10 cellular contexts compared by ENCODE assay signal in the genomic region with DNA sequence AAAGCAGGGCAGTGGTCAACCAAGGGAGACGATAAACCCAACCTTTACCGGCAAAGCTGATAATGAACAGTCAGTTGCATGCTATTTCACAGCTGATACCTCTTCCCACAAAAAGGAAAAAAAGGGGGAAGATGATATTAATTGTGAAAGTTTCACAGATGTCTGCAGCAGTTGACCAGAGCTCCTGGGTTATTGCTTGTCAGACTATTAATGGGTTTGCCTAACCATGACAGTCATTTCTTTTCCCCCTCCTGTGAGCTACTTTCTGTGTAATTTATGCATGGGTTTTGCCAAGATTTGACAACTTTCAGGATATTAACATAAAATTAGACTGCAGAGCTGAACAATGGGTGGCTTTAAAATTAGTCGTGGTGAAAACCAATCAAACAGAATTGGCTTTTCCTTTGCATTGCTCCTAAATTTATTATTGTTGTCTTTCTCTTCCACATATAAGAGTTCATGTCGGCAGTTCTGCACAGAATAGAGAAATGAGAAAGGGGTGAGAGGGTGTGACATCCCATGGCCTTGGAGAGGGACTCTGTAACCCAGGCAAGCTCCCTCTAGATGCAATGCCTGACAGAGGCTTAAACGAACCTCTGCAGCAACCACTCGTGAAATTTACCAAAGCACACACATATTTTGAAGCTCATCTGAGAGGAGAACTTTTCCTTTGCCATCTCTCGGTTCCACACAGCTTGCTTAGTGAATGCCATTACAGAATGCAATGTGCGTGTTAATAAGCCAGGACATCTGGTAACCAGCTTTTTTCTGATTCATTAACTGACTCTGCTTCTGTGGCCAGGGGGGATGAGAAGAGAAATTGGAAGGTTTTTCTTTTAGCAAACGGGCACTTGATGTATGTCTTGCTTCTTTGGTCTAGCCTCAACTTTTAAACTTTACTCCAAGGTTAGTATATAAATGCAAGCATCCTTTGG.
A peak's percentile ranks its signal among the peaks of the same experiment; 100 is the strongest.
DNase-seq lines count a peak whose midpoint lies in the region; ATAC-seq and TF ChIP-seq lines count a peak whose summit lies in the region.
"Had no signal": no experiment of that assay in that cellular context is flagged by ENCODE, and none has a peak within 500 bp of the region (broad histone marks: within the 10 kb centered on the region; RNA-seq: fewer than 3 reads in every experiment).

No MANE protein-coding gene starts in this region.

- H3K27me3 Mint-ChIP-seq in CD14-positive monocyte (ENCODE audit: low read depth in 3 of 3), result no peaks in the 10 kb centered on the region

- H3K4me1 Mint-ChIP-seq in CD14-positive monocyte, result peaks cover 33% of the 10 kb centered on the region

- no peaks in the 10 kb centered on the region for H3K9me3 Mint-ChIP-seq in CD14-positive monocyte

- POLR2A ChIA-PET in BJ (lab: Charles Lee), result interaction anchor here (0.6 kb wide), 2 partner anchors 16 to 228 kb away, joined by 3 to 4 read pairs; no protein-coding TSS in a partner anchor

- H3K36me3 Mint-ChIP-seq in CD14-positive monocyte, result no peaks in the 10 kb centered on the region

- H3K27me3 ChIP-seq in BJ (ENCODE audit: control insufficient read depth, insufficient read depth, low read length), result no peaks in the 10 kb centered on the region

- peak overlapping the region in 2 of 7 donors; percentile 4 to 31 for H3K27ac Mint-ChIP-seq in CD14-positive monocyte

- ATAC-seq in GM19035 (IDR thresholded peaks at IDR 0.05; ENCODE audit: unreplicated experiment), result peak; percentile 71
- ATAC-seq in HG02870 (IDR thresholded peaks at IDR 0.05; ENCODE audit: unreplicated experiment), result peak; percentile 85

- H3K36me3 ChIP-seq in BJ (ENCODE audit: control insufficient read depth, insufficient read depth, low read length), result no peaks in the 10 kb centered on the region

- DNase-seq in BJ (ENCODE audit: low read depth) (no peak), NOMO-1 (lab: John Stamatoyannopoulos, UW; ENCODE audit: unreplicated experiment in 2 of 2) (peak; percentile 44 to 67), NCI-H226 (no peak), H4 (ENCODE audit: low spot score) (no peak), glomerular visceral epithelial cell (ENCODE audit: extremely low spot score) (no peak), CD14-positive monocyte (ENCODE audit: low spot score) (no peak)
- DNase-seq: aorta, T1000 had no signal

- peak overlapping the region in 1 of 2 donors; percentile 49 for H3K4me3 Mint-ChIP-seq in CD14-positive monocyte

- no peak overlapping the region for H3K4me3 ChIP-seq in BJ (ENCODE audit: low read depth, low read length)

- CTCF ChIA-PET in BJ (lab: Yijun Ruan, JAX), result interaction anchor here (0.9 to 1.5 kb wide), 3 partner anchors 15 to 91 kb away, joined by 4 to 5 read pairs (median 5); a partner anchor contains a TSS

- intact Hi-C loops in CD14-positive monocyte (cut with micrococcal nuclease), result no loop called here

- peak; percentile 9; the same call in 1 of the 2 replicates for TF ChIP-seq CTCF in BJ (IDR thresholded peaks at IDR 0.05; ENCODE audit: insufficient read depth, low read depth, low read length)
- no peak for TF ChIP-seq CTCF in CD14-positive monocyte (IDR thresholded peaks at IDR 0.05)

Comparison
In these comparisons a context has a peak if more than half of its experiments do, and no peak if none do; other contexts are left out.
1. DNase-seq: peak in NOMO-1 (2 of 2); none in BJ (single experiment), NCI-H226 (single experiment), H4 (single experiment), glomerular visceral epithelial cell (single experiment) and CD14-positive monocyte (single experiment).